ENCODE assay signal across 1 cellular context in the genomic region with DNA sequence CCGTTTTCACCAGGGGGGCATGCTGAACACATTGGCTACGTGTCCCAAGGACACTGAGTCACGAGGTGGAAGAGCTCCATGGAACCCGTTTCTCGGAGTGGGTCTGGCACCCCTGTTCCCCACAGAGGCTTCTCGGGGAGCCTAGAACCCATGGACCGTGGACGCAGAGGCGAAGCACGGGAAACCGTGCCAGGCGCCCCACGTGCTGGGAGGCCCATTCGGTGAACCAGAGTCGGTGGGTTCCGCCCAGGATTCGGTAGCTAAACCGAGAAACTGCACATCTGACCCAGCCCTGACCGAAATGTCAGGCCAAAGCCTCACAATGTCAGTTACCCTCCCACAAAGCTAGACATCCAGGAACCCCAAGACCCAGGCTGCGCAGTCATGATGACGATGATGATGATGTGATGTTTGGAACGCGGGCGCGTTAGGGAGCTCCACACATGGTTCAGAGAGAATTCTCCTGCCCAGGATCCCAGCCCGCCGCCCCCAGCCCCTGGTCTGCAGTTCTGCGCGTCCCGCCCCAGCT.
TF ChIP-seq lines count a peak whose summit lies in the region.

No MANE protein-coding gene starts in this region.

TF ChIP-seq in H1, 55 proteins besides CTCF, POLR2A, EP300 and RAD21 (continued from another document):
- TF ChIP-seq PHF8 (conservative IDR thresholded peaks at IDR 0.05; ENCODE audit: low read depth, low read length) (peak; percentile 69), KDM4A (IDR thresholded peaks at IDR 0.05; ENCODE audit: low read depth, low read length, severe bottlenecking) (peak; percentile 9), CREB1 (IDR thresholded peaks at IDR 0.05) (no peak), FOSL1 (IDR thresholded peaks at IDR 0.05; ENCODE audit: insufficient read depth, low read depth, low read length) (no peak)
